In genomic region chr7:38694326-38694725, GRCh38 we compare ENCODE assay signal across 19 cellular contexts.
"Had no signal": no experiment of that assay in that cellular context is flagged by ENCODE, and none has a peak within 500 bp of the region (broad histone marks: within the 10 kb centered on the region; RNA-seq: fewer than 3 reads in every experiment).

No MANE protein-coding gene starts in this region.

- H3K4me3 Mint-ChIP-seq: activated naive CD4-positive, alpha-beta T cell treated with anti-CD3 and anti-CD28 coated beads for 36 hours; activated T-cell treated with anti-CD3 and anti-CD28 coated beads, Interleukin-2, amount 50 U/mL, for 4 hours; effector memory CD8-positive, alpha-beta T cell; natural killer cell treated with Interleukin-12 subunit alpha and Interleukin-12 subunit beta and Interleukin-15 and Interleukin-18, amount 100 ng/mL, for 72 hours had no signal

- H3K27ac Mint-ChIP-seq: activated naive CD4-positive, alpha-beta T cell treated with anti-CD3 and anti-CD28 coated beads for 36 hours; effector memory CD8-positive, alpha-beta T cell; natural killer cell treated with Interleukin-12 subunit alpha and Interleukin-12 subunit beta and Interleukin-15 and Interleukin-18, amount 100 ng/mL, for 72 hours had no signal

- H3K27ac ChIP-seq: body of pancreas, esophagus squamous epithelium, hepatocyte, neutrophil, parathyroid adenoma, right lobe of liver, thoracic aorta, upper lobe of right lung had no signal

- FAIRE-seq: small intestine had no signal

- ATAC-seq: activated T-cell treated with anti-CD3 and anti-CD28 coated beads, Interleukin-2, amount 50 U/mL, for 4 hours; body of pancreas; effector memory CD8-positive, alpha-beta T cell; natural killer cell treated with Interleukin-12 subunit alpha and Interleukin-12 subunit beta and Interleukin-15 and Interleukin-18, amount 100 ng/mL, for 72 hours; right lobe of liver; upper lobe of right lung had no signal

- H3K4me1 ChIP-seq: body of pancreas, esophagus squamous epithelium, parathyroid adenoma, right lobe of liver, upper lobe of right lung had no signal

- H3K9me3 Mint-ChIP-seq: natural killer cell treated with Interleukin-12 subunit alpha and Interleukin-12 subunit beta and Interleukin-15 and Interleukin-18, amount 100 ng/mL, for 72 hours had no signal

- H3K9me3 ChIP-seq: esophagus squamous epithelium, neutrophil, right lobe of liver, thoracic aorta, upper lobe of right lung had no signal

- DNase-seq: activated CD4-positive, alpha-beta T cell treated with anti-CD3 and anti-CD28 coated beads, Interleukin-2, amount 50 U/mL, for 1 hour; activated CD4-positive, CD25-positive, alpha-beta regulatory T cell treated with anti-CD3 and anti-CD28 coated beads, Interleukin-2, amount 50 U/mL, for 72 hours; activated CD8-positive, alpha-beta memory T cell treated with anti-CD3 and anti-CD28 coated beads, Interleukin-2, amount 50 U/mL, for 4 hours; activated naive CD4-positive, alpha-beta T cell treated with anti-CD3 and anti-CD28 coated beads for 36 hours; activated T-cell treated with anti-CD3 and anti-CD28 coated beads, Interleukin-2, amount 50 U/mL, for 4 hours; body of pancreas; dermis blood vessel endothelial cell; effector memory CD8-positive, alpha-beta T cell; esophagus squamous epithelium; right lobe of liver; small intestine; stimulated activated CD4-positive, alpha-beta T cell treated with anti-CD3 and anti-CD28 coated beads, Interleukin-15, amount 100 ng/mL, for 24 hours; stimulated activated CD4-positive, alpha-beta T cell treated with anti-CD3 and anti-CD28 coated beads, Interleukin-2, amount 100 ng/mL, for 48 hours; upper lobe of right lung had no signal

- H3K36me3 ChIP-seq: esophagus squamous epithelium, neutrophil, right lobe of liver, thoracic aorta, upper lobe of right lung had no signal

- H3K36me3 Mint-ChIP-seq: natural killer cell treated with Interleukin-12 subunit alpha and Interleukin-12 subunit beta and Interleukin-15 and Interleukin-18, amount 100 ng/mL, for 72 hours had no signal

- H3K4me3 ChIP-seq: body of pancreas, esophagus squamous epithelium, hepatocyte, right lobe of liver, thoracic aorta, upper lobe of right lung had no signal

- H3K27me3 ChIP-seq: body of pancreas, esophagus squamous epithelium, hepatocyte, neutrophil, right lobe of liver, upper lobe of right lung had no signal
